23 cellular contexts compared by ENCODE assay signal in the genomic region with DNA sequence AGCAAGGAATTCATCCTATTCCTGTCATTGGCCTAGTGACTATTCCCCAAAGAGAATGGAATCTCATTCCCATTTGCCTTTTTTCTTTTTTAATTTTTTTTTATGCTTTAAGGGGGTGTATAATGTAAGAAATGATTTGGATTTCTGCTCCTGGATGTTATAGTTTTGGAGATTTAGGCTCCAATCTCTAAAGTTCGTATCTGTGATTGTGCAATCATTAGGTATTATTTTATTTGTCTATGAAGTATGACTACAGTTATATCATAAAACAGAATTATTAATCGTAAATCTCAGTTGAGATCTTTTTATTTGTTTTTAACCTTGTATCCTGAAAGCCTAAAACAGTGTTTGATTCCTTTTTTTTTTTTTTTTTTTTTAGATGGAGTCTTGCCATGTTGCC. TPM values are rescaled to one million over a fixed set of nuclear protein-coding genes. Genes with fewer than 3 reads are reported as not detected.
DNase-seq lines count a peak whose midpoint lies in the region; ATAC-seq, FAIRE-seq and TF ChIP-seq lines count a peak whose summit lies in the region.
"Had no signal": no experiment of that assay in that cellular context is flagged by ENCODE, and none has a peak within 500 bp of the region (broad histone marks: within the 10 kb centered on the region; RNA-seq: fewer than 3 reads in every experiment).

No MANE protein-coding gene starts in this region.

- H4K8ac ChIP-seq in IMR-90 (ENCODE audit: low read depth in 2 of 2, low read length in 2 of 2) = no peak overlapping the region

- no peak overlapping the region for H2BK120ac ChIP-seq in IMR-90 (ENCODE audit: low read depth, low read length)

- no peak for TF ChIP-seq POLR2A in A549 (IDR thresholded peaks at IDR 0.05; ENCODE audit: low read length)
- TF ChIP-seq POLR2A in IMR-90 (IDR thresholded peaks at IDR 0.05; ENCODE audit: low read depth, low read length) = no peak
- no peak for TF ChIP-seq POLR2A in K562 (conservative IDR thresholded peaks at IDR 0.05)
- no peak for TF ChIP-seq POLR2A in vagina (IDR thresholded peaks at IDR 0.05)

- intact Hi-C loops in IMR-90 (cut with micrococcal nuclease) = no loop called here
- intact Hi-C loops in Panc1 (cut with micrococcal nuclease; ENCODE audit: unreplicated experiment) = no loop called here
- intact Hi-C loops in K562 (cut with micrococcal nuclease) = no loop called here
- intact Hi-C loops in vagina (cut with DNase I) = no loop called here

- TF ChIP-seq EP300 in A549 (IDR thresholded peaks at IDR 0.05) (no peak), K562 (IDR thresholded peaks at IDR 0.05; ENCODE audit: low read length) (no peak)

- no peak for DNase-seq in A549 (ENCODE audit: low read depth in 1 of 2, low spot score in 1 of 2)
- DNase-seq in IMR-90 = no peak
- DNase-seq in Panc1 (ENCODE audit: low read depth, low spot score) = no peak
- DNase-seq in K562 (ENCODE audit: extremely low read depth in 1 of 4, low spot score in 3 of 4) = no peak
- DNase-seq in vagina (ENCODE audit: extremely low spot score in 2 of 2) = no peak
- no peak for DNase-seq in DMS 273 treated with DMSO at 0.1 percent for 48 hours (lab: John Stamatoyannopoulos, UW)
- DNase-seq in SHP77 treated with DMSO at 0.1 percent for 48 hours (lab: John Stamatoyannopoulos, UW) = no peak
- DNase-seq: 8988T; AML-193; Caco-2; Calu3; CD4-positive, alpha-beta T cell; CD8-positive, alpha-beta T cell; DMS79 treated with DMSO at 0.1 percent for 48 hours; GF-D8 had no signal

- CTCF ChIA-PET in A549 (lab: Yijun Ruan, JAX) = no interaction called here
- CTCF ChIA-PET in IMR-90 (lab: Yijun Ruan, JAX) = no interaction called here
- CTCF ChIA-PET in Panc1 (lab: Charles Lee) = no interaction called here
- CTCF ChIA-PET in K562 (lab: Yijun Ruan, JAX; ENCODE audit: low intra/inter-chr PET ratio) = no interaction called here

- in situ Hi-C loops in IMR-90 (cut with MboI; ENCODE audit: low sequenced_read_pairs) = no loop called here
- in situ Hi-C loops in Panc1 (cut with HindIII; ENCODE audit: low pct_unique_long_range_greater_than_20kb, low sequenced_read_pairs) = no loop called here
- in situ Hi-C loops in K562 (cut with MboI) = no loop called here

- no peak overlapping the region for H2BK15ac ChIP-seq in IMR-90 (ENCODE audit: low read depth, low read length)

- FAIRE-seq in A549 (lab: Jason Lieb, UNC) (no peak), K562 (lab: Jason Lieb, UNC) (no peak)
- FAIRE-seq: A204.1, D721Med, G401.6, GM12891, GM19239 had no signal

- no peak overlapping the region for H2AK5ac ChIP-seq in IMR-90 (ENCODE audit: low read depth, low read length)

- H3K36me3 ChIP-seq in IMR-90 (ENCODE audit: control insufficient read depth, insufficient read depth, low read length) (no peaks in the 10 kb centered on the region), Panc1 (ENCODE audit: control insufficient read depth, insufficient read depth, low read length) (no peaks in the 10 kb centered on the region), K562 (ENCODE audit: control insufficient read depth, insufficient read depth, low read length) (no peaks in the 10 kb centered on the region), vagina (no peaks in the 10 kb centered on the region)
- H3K36me3 ChIP-seq: BLaER1 treated with 17β-estradiol and CSF1 and Interleukin-3, amounts not matched to agents 10 nM and 100 nM had no signal

- no peak overlapping the region for H3K4me3 ChIP-seq in A549
- no peak overlapping the region for H3K4me3 ChIP-seq in IMR-90 (ENCODE audit: insufficient read depth, low read depth, low read length)
- H3K4me3 ChIP-seq in Panc1 (ENCODE audit: low read depth in 2 of 2, low read length in 2 of 2) = no peak overlapping the region
- H3K4me3 ChIP-seq in K562 = no peak overlapping the region
- H3K4me3 ChIP-seq in vagina = no peak overlapping the region
- H3K4me3 ChIP-seq: BLaER1 treated with 17β-estradiol and CSF1 and Interleukin-3, amounts not matched to agents 10 nM and 100 nM had no signal

- H4K20me1 ChIP-seq in IMR-90 (ENCODE audit: insufficient read depth, low read length) (no peaks in the 10 kb centered on the region), K562 (replicated peaks; ENCODE audit: control insufficient read depth, insufficient read depth, low read length) (no peaks in the 10 kb centered on the region)
- H4K20me1 ChIP-seq: BLaER1 treated with 17β-estradiol and CSF1 and Interleukin-3, amounts not matched to agents 10 nM and 100 nM had no signal

- H2AFZ ChIP-seq in IMR-90 (replicated peaks; ENCODE audit: low read length, poor library complexity) = no peak overlapping the region
- no peak overlapping the region for H2AFZ ChIP-seq in K562 (ENCODE audit: low read depth, low read length)

- H3K9me3 ChIP-seq in A549 = no peaks in the 10 kb centered on the region
- H3K9me3 ChIP-seq in IMR-90 (ENCODE audit: control insufficient read depth, insufficient read depth, low read length) = no peaks in the 10 kb centered on the region
- H3K9me3 ChIP-seq in Panc1 (ENCODE audit: control insufficient read depth, insufficient read depth, low read depth, low read length) = no peaks in the 10 kb centered on the region
- H3K9me3 ChIP-seq in K562 (replicated peaks; ENCODE audit: control insufficient read depth, insufficient read depth, low read depth, low read length) = no peaks in the 10 kb centered on the region
- no peaks in the 10 kb centered on the region for H3K9me3 ChIP-seq in vagina
- H3K9me3 ChIP-seq: BLaER1 treated with 17β-estradiol and CSF1 and Interleukin-3, amounts not matched to agents 10 nM and 100 nM; Caco-2 had no signal

- no peak overlapping the region for H4K5ac ChIP-seq in IMR-90 (ENCODE audit: low read depth, low read length)

- H3K18ac ChIP-seq in IMR-90 (ENCODE audit: low read depth, low read length) = no peak overlapping the region

- TF ChIP-seq RAD21 in A549 (conservative IDR thresholded peaks at IDR 0.05 in 1 of 2, IDR thresholded peaks at IDR 0.05 in 1 of 2) (no peak), IMR-90 (IDR thresholded peaks at IDR 0.05; ENCODE audit: low read length) (no peak), K562 (CRISPR knock-in tag; conservative IDR thresholded peaks at IDR 0.05 in 1 of 2, IDR thresholded peaks at IDR 0.05 in 1 of 2) (no peak)

- no peak overlapping the region for H2AK9ac ChIP-seq in IMR-90 (replicated peaks; ENCODE audit: low read depth, low read length, poor library complexity)

- H3K27me3 ChIP-seq in IMR-90 (ENCODE audit: control insufficient read depth, insufficient read depth, low read length) (no peaks in the 10 kb centered on the region), Panc1 (ENCODE audit: control insufficient read depth, insufficient read depth, low read length) (no peaks in the 10 kb centered on the region), K562 (ENCODE audit: control insufficient read depth in 2 of 2, insufficient read depth in 2 of 2, low read length in 2 of 2) (no peaks in the 10 kb centered on the region), vagina (no peaks in the 10 kb centered on the region)
- H3K27me3 ChIP-seq: BLaER1 treated with 17β-estradiol and CSF1 and Interleukin-3, amounts not matched to agents 10 nM and 100 nM had no signal

- no peak for TF ChIP-seq CTCF in A549 (IDR thresholded peaks at IDR 0.05)
- no peak for TF ChIP-seq CTCF in IMR-90 (conservative IDR thresholded peaks at IDR 0.05; ENCODE audit: low read depth, low read length)
- TF ChIP-seq CTCF in Panc1 (IDR thresholded peaks at IDR 0.05) = no peak
- TF ChIP-seq CTCF in K562 (IDR thresholded peaks at IDR 0.05 in 2 of 3, conservative IDR thresholded peaks at IDR 0.05 in 1 of 3; ENCODE audit: insufficient read depth in 2 of 3, low read depth in 1 of 3, low read length in 3 of 3) = no peak
- TF ChIP-seq CTCF in vagina (IDR thresholded peaks at IDR 0.05) = no peak

- H3K4ac ChIP-seq in IMR-90 (ENCODE audit: low read depth, low read length) = no peak overlapping the region

- no peak for ATAC-seq in A549
- no peak for ATAC-seq in IMR-90 (ENCODE audit: low read depth)
- ATAC-seq in Panc1 = no peak
- ATAC-seq in K562 = no peak
- ATAC-seq in GM19397 (IDR thresholded peaks at IDR 0.05; ENCODE audit: unreplicated experiment) = no peak
- ATAC-seq: CD8-positive, alpha-beta T cell had no signal

- no peak overlapping the region for H3K14ac ChIP-seq in IMR-90 (replicated peaks; ENCODE audit: low read depth, low read length)

- no peak overlapping the region for H3K56ac ChIP-seq in IMR-90 (ENCODE audit: extremely low read depth, insufficient read depth, low read length)

- H3K9ac ChIP-seq in IMR-90 (ENCODE audit: low read depth, low read length) = no peak overlapping the region
- H3K9ac ChIP-seq in K562 (ENCODE audit: insufficient read depth in 1 of 2, low read depth in 2 of 2, low read length in 2 of 2) = no peak overlapping the region
- H3K9ac ChIP-seq: BLaER1 treated with 17β-estradiol and CSF1 and Interleukin-3, amounts not matched to agents 10 nM and 100 nM had no signal

- peaks cover 9% of the 10 kb centered on the region; the same call in 1 of the 2 replicates for H3K9me1 ChIP-seq in IMR-90 (ENCODE audit: insufficient read depth, low read length)
- no peaks in the 10 kb centered on the region for H3K9me1 ChIP-seq in K562 (ENCODE audit: control insufficient read depth, insufficient read depth, low read length)

- H3K27ac ChIP-seq in A549 (no peak overlapping the region), IMR-90 (ENCODE audit: insufficient read depth, low read length) (no peak overlapping the region), Panc1 (ENCODE audit: low read length) (peak overlapping the region; percentile 58; the same call in 1 of the 2 replicates), K562 (ENCODE audit: extremely low read depth, low read depth, low read length) (no peak overlapping the region), vagina (no peak overlapping the region)
- H3K27ac ChIP-seq: BLaER1 treated with 17β-estradiol and CSF1 and Interleukin-3, amounts not matched to agents 10 nM and 100 nM; C4-2B had no signal

- no peak overlapping the region for H3K23ac ChIP-seq in IMR-90 (ENCODE audit: low read depth, low read length)

- H3K4me2 ChIP-seq in A549 = no peak overlapping the region
- H3K4me2 ChIP-seq in IMR-90 (ENCODE audit: low read depth, low read length) = no peak overlapping the region
- H3K4me2 ChIP-seq in K562 (ENCODE audit: insufficient read depth, low read length) = no peak overlapping the region
- H3K4me2 ChIP-seq: BLaER1 treated with 17β-estradiol and CSF1 and Interleukin-3, amounts not matched to agents 10 nM and 100 nM had no signal

- BruUV-seq in IMR-90 (replicated peaks; lab: Mats Ljungman, UMichigan) (no TSS peak), Panc1 (replicated peaks; lab: Mats Ljungman, UMichigan) (no TSS peak), K562 (replicated peaks; lab: Mats Ljungman, UMichigan) (no TSS peak)

- POLR2A ChIA-PET in A549 (lab: Yijun Ruan, JAX) (no interaction called here), IMR-90 (lab: Charles Lee; ENCODE audit: unreplicated experiment) (no interaction called here), Panc1 (lab: Charles Lee) (interaction anchor here (0.7 kb wide), 1 partner anchor 30 kb away, joined by 10 read pairs; no protein-coding TSS in a partner anchor), K562 (lab: Yijun Ruan, JAX) (interaction anchor here (0.7 to 1.4 kb wide), 2 partner anchors 26 to 42 kb away, joined by 3 to 5 read pairs; a partner anchor contains a TSS)

- no peaks in the 10 kb centered on the region for H3K79me2 ChIP-seq in K562 (ENCODE audit: control insufficient read depth, insufficient read depth, low read length)

- no peak overlapping the region for H2BK20ac ChIP-seq in IMR-90 (ENCODE audit: low read depth, low read length)

- H2BK5ac ChIP-seq in IMR-90 (ENCODE audit: low read depth, low read length, poor library complexity, severe bottlenecking) = no peak overlapping the region

- H4K91ac ChIP-seq in IMR-90 (ENCODE audit: insufficient read depth, low read depth, low read length) = no peak overlapping the region

- H3K79me1 ChIP-seq in IMR-90 (ENCODE audit: low read depth in 1 of 2, low read length in 2 of 2) = 0 out of 4 replicates have a peak, but pooled peaks cover 0 to 4% of the 10 kb centered on the region in 2 experiments

- dilution Hi-C loops in IMR-90 (cut with HindIII; ENCODE audit: low sequenced_read_pairs, unreplicated experiment) = no loop called here

- 63% methylated on average over 2 of the region's 2 CpGs for WGBS in A549 (ENCODE audit: missing lambda C conversion rate)
- no CpG with 5 or more reads among the region's 2 CpGs for WGBS in IMR-90 (ENCODE audit: extremely low coverage in 2 of 2, insufficient read length in 1 of 2), 2 experiments
- 65% methylated on average over 2 of the region's 2 CpGs for WGBS in K562 (ENCODE audit: insufficient coverage, low coverage, missing lambda C conversion rate)

- H3K4me1 ChIP-seq in A549 (peaks cover 31% of the 10 kb centered on the region), IMR-90 (ENCODE audit: control insufficient read depth, insufficient read depth, low read length) (peaks cover 12% of the 10 kb centered on the region), Panc1 (ENCODE audit: control insufficient read depth, insufficient read depth, low read length) (peaks cover 44% of the 10 kb centered on the region), K562 (replicated peaks in 1 of 2; ENCODE audit: control insufficient read depth in 2 of 2, insufficient read depth in 2 of 2, low read length in 2 of 2) (peaks cover 4 to 19% of the 10 kb centered on the region in 2 experiments; a peak in 4 of 5 replicates), vagina (peaks cover 11% of the 10 kb centered on the region)

RNA-seq across cellular contexts. Expression of a gene that starts 41.7 kb away (rescaled TPM):
- polyA plus RNA-seq in A549 (2011; rRNA removed) (9,755 and 11,157 TPM in 2 replicates), A549 (2017; fragmentation: RNase III; extraction: RNeasy Plus Mini Kit Qiagen cat#74134 plus additional on column Dnase treatment) (5,475 to 5,777 TPM (median 5,660 TPM) in 3 replicates), IMR-90 (2012; rRNA removed) (11,870 and 14,757 TPM in 2 replicates), K562 (2011; rRNA removed) (17,323 and 19,925 TPM in 2 replicates), K562 (2014; fragmentation: Illumina TruSeq; extraction: Trizol) (11,237 and 11,368 TPM in 2 replicates), K562 (2014; fragmentation: Nextera tagmentation; extraction: Ambion mirVana) (1,000 to 10,000 TPM; 6,453 to 7,909 TPM), K562 (2014; rRNA removed) (9,792 and 9,810 TPM in 2 replicates)
- 5,099 and 5,614 TPM in 2 replicates for polyA plus RNA-seq in A549 (2012; cell fraction: cytosol; rRNA removed)
- 2,093 and 3,668 TPM in 2 replicates for polyA plus RNA-seq in A549 (2012; cell fraction: nucleus; rRNA removed)
- 8,330 and 9,279 TPM in 2 replicates for polyA minus RNA-seq in A549 (2011; rRNA and poly(A)+ RNA removed)
- total RNA-seq in IMR-90 (2012; rRNA removed) (28,223 and 30,152 TPM in 2 replicates), Panc1 (2021; ENCODE audit: unreplicated experiment) (10,069 TPM), K562 (2014; rRNA removed) (8,400 and 9,577 TPM in 2 replicates), K562 (2014; rRNA removed; fragmentation: Illumina TruSeq; extraction: Trizol) (12,995 and 14,391 TPM in 2 replicates), K562 (2015; rRNA removed; fragmentation: Illumina TruSeq; extraction: Trizol) (12,931 and 13,052 TPM in 2 replicates), K562 (2021) (11,082 and 11,449 TPM in 2 replicates), vagina (8,108 TPM)
- polyA plus RNA-seq in IMR-90 (2012; cell fraction: cytosol; rRNA removed) = 7,454 and 10,082 TPM in 2 replicates
- polyA plus RNA-seq in IMR-90 (2012; cell fraction: nucleus; rRNA removed; ENCODE audit: low replicate concordance) = 1,642 and 5,672 TPM in 2 replicates
- polyA plus RNA-seq in Panc1 (2012; ENCODE audit: insufficient read length) = 8,925 TPM
- 1,932 and 2,326 TPM in 2 replicates for total RNA-seq in K562 (2011; cell fraction: chromatin; rRNA removed; ENCODE audit: low replicate concordance)
- 1,765 and 1,966 TPM in 2 replicates for total RNA-seq in K562 (2011; cell fraction: nucleolus; rRNA removed)
- 2,955 and 4,950 TPM in 2 replicates for total RNA-seq in K562 (2011; cell fraction: nucleoplasm; rRNA removed)
- polyA plus RNA-seq in K562 (2011; cell fraction: cytosol; rRNA removed) = 8,489 and 17,996 TPM in 2 replicates
- polyA plus RNA-seq in K562 (2011; cell fraction: nucleus; rRNA removed) = 2,973 and 6,796 TPM in 2 replicates
- polyA plus RNA-seq in K562 (2012) = 12,775 and 16,724 TPM in 2 replicates
- 13,120 and 13,707 TPM in 2 replicates for polyA minus RNA-seq in K562 (2011; rRNA and poly(A)+ RNA removed)
- polyA minus RNA-seq in K562 (2011; cell fraction: cytosol; rRNA and poly(A)+ RNA removed) = 5,589 and 5,926 TPM in 2 replicates
- polyA minus RNA-seq in K562 (2011; cell fraction: nucleus; rRNA and poly(A)+ RNA removed) = 792 and 2,209 TPM in 2 replicates

Comparison
In these comparisons a context has a peak if more than half of its experiments do, and no peak if none do; other contexts are left out.
1. POLR2A ChIA-PET loops: an anchor here in Panc1 (0.7 kb wide) and K562 (0.7 to 1.4 kb wide); none called in A549 and IMR-90.